24 cellular contexts compared by ENCODE assay signal in genomic region chr9:71120439-71121247, GRCh38. TPM values are rescaled to one million over a fixed set of nuclear protein-coding genes. Genes with fewer than 3 reads are reported as not detected.
DNase-seq lines count a peak whose midpoint lies in the region; ATAC-seq and TF ChIP-seq lines count a peak whose summit lies in the region.
"Had no signal": no experiment of that assay in that cellular context is flagged by ENCODE, and none has a peak within 500 bp of the region (broad histone marks: within the 10 kb centered on the region; RNA-seq: fewer than 3 reads in every experiment).

No MANE protein-coding gene starts in this region.

- H3K36me3 Mint-ChIP-seq in WTC11 = peaks cover 5% of the 10 kb centered on the region
- no peaks in the 10 kb centered on the region for H3K36me3 Mint-ChIP-seq in neural crest cell (ENCODE audit: low read depth)
- H3K36me3 Mint-ChIP-seq: activated naive CD8-positive, alpha-beta T cell had no signal

- CTCF ChIA-PET in WTC11 (lab: Charles Lee) = no interaction called here

- intact Hi-C loops in lower leg skin (cut with DNase I; ENCODE audit: low total_unique reads) = no loop called here

- H3K4me1 Mint-ChIP-seq in WTC11 (peaks cover 84% of the 10 kb centered on the region), neural crest cell (peaks cover 50% of the 10 kb centered on the region)
- H3K4me1 Mint-ChIP-seq: activated T-helper 17 cell treated with anti-CD3 and anti-CD28 coated beads, Interleukin-2, amount 50 U/mL, for 72 hours had no signal

- POLR2A ChIA-PET in WTC11 (lab: Charles Lee) = interaction anchor here (0.5 kb wide), 1 partner anchor 422 kb away, joined by 5 read pairs; no protein-coding TSS in a partner anchor

- peak overlapping the region; percentile 23 for H3K27ac ChIP-seq in iPS DF 6.9 (ENCODE audit: low read length)
- H3K27ac ChIP-seq: esophagus muscularis mucosa, GM23248, neutrophil, SK-N-MC, skin epidermis, VCaP had no signal

- no peaks in the 10 kb centered on the region for H3K27me3 Mint-ChIP-seq in WTC11 (ENCODE audit: low read depth)
- H3K27me3 Mint-ChIP-seq in neural crest cell (ENCODE audit: low read depth) = peaks cover 37% of the 10 kb centered on the region

- H3K9me3 ChIP-seq in ES-I3 (ENCODE audit: control insufficient read depth, insufficient read depth, low read length) = no peaks in the 10 kb centered on the region
- no peaks in the 10 kb centered on the region for H3K9me3 ChIP-seq in iPS DF 6.9 (ENCODE audit: control insufficient read depth, insufficient read depth, low read length)
- H3K9me3 ChIP-seq: esophagus muscularis mucosa, neutrophil had no signal

- H3K27ac Mint-ChIP-seq in WTC11 (peak overlapping the region; percentile 99), neural crest cell (ENCODE audit: unreplicated experiment) (no peak overlapping the region)
- H3K27ac Mint-ChIP-seq: activated naive CD8-positive, alpha-beta T cell; activated T-helper 17 cell treated with anti-CD3 and anti-CD28 coated beads, Interleukin-2, amount 50 U/mL, for 72 hours; T-helper 2 cell treated with Interferon-gamma antibody and Interleukin-4, amounts not matched to agents 5 μg/mL and 100 μg/mL, for 36 hours had no signal

- H3K4me3 Mint-ChIP-seq in WTC11 (peak overlapping the region; percentile 84), neural crest cell (peak overlapping the region; percentile 87)
- H3K4me3 Mint-ChIP-seq: activated naive CD8-positive, alpha-beta T cell; activated T-helper 17 cell treated with anti-CD3 and anti-CD28 coated beads, Interleukin-2, amount 50 U/mL, for 72 hours; T-helper 2 cell treated with Interferon-gamma antibody and Interleukin-4, amounts not matched to agents 5 μg/mL and 100 μg/mL, for 36 hours had no signal

- peak; percentile 24 for DNase-seq in WTC11 (ENCODE audit: low spot score)
- DNase-seq in iPS DF 6.9 (ENCODE audit: low read depth, low spot score) = peak; percentile 35
- no peak for DNase-seq in neural crest cell (ENCODE audit: low read depth, low spot score)
- DNase-seq in NCI-H2196 (lab: John Stamatoyannopoulos, UW; ENCODE audit: unreplicated experiment) = no peak
- no peak for DNase-seq in stimulated activated CD8-positive, alpha-beta memory T cell treated with anti-CD3 and anti-CD28 coated beads, Interleukin-4, amount 100 ng/mL, for 48 hours
- DNase-seq in lower leg skin (ENCODE audit: low spot score in 2 of 2) = no peak
- DNase-seq in AML-193 (lab: John Stamatoyannopoulos, UW) = no peak
- DNase-seq: activated CD4-positive, alpha-beta T cell treated with anti-CD3 and anti-CD28 coated beads, Interleukin-2, amount 50 U/mL, for 1 hour; effector CD8-positive, alpha-beta T cell; GM23248; IMR-90; NCI-H2171; NCI-H526 treated with DMSO at 0.1 percent for 48 hours; RPMI8226; stimulated activated naive CD4-positive, alpha-beta T cell had no signal

- H3K4me3 ChIP-seq in iPS DF 6.9 (ENCODE audit: low read length) (peak overlapping the region; percentile 43; the same call in 1 of the 2 replicates), lower leg skin (ENCODE audit: low read depth, poor library complexity, severe bottlenecking) (no peak overlapping the region)
- H3K4me3 ChIP-seq: esophagus muscularis mucosa, GM23248, SK-N-MC, skin epidermis had no signal

- H3K9ac ChIP-seq in ES-I3 (ENCODE audit: low read depth, low read length) = peak overlapping the region; percentile 61
- H3K9ac ChIP-seq: GM23248 had no signal

- no peak for TF ChIP-seq POLR2A in lower leg skin (IDR thresholded peaks at IDR 0.05)

- ATAC-seq in WTC11 = peak; percentile 67
- ATAC-seq: activated T-helper 17 cell treated with anti-CD3 and anti-CD28 coated beads, Interleukin-2, amount 50 U/mL, for 72 hours had no signal

- H3K4me1 ChIP-seq in ES-I3 (ENCODE audit: insufficient read depth, low read length) = peaks cover 27% of the 10 kb centered on the region
- H3K4me1 ChIP-seq in iPS DF 6.9 (ENCODE audit: control insufficient read depth, insufficient read depth, low read length) = peaks cover 6% of the 10 kb centered on the region; the same call in 1 of the 2 replicates

- H3K27me3 ChIP-seq in iPS DF 6.9 (ENCODE audit: control insufficient read depth, insufficient read depth, low read length) = no peaks in the 10 kb centered on the region

- H3K36me3 ChIP-seq in ES-I3 (ENCODE audit: insufficient read depth, low read length) = no peaks in the 10 kb centered on the region
- H3K36me3 ChIP-seq in iPS DF 6.9 (ENCODE audit: control insufficient read depth, insufficient read depth, low read length) = no peaks in the 10 kb centered on the region
- H3K36me3 ChIP-seq: esophagus muscularis mucosa, neutrophil had no signal

- no peak for TF ChIP-seq CTCF in WTC11 (IDR thresholded peaks at IDR 0.05)
- TF ChIP-seq CTCF in neural crest cell (conservative IDR thresholded peaks at IDR 0.05) = no peak
- no peak for TF ChIP-seq CTCF in lower leg skin (IDR thresholded peaks at IDR 0.05)

- WGBS in iPS DF 6.9 (ENCODE audit: insufficient coverage, insufficient read length) = no CpG with 5 or more reads among the region's 13 CpGs
- WGBS in lower leg skin, 2 donors = 20 to 21% methylated on average over 10 to 13 of the region's 13 CpGs

- H3K9me3 Mint-ChIP-seq in WTC11 (peaks cover 3% of the 10 kb centered on the region), neural crest cell (no peaks in the 10 kb centered on the region)
- H3K9me3 Mint-ChIP-seq: activated T-helper 17 cell treated with anti-CD3 and anti-CD28 coated beads, Interleukin-2, amount 50 U/mL, for 72 hours; T-helper 2 cell treated with Interferon-gamma antibody and Interleukin-4, amounts not matched to agents 5 μg/mL and 100 μg/mL, for 36 hours had no signal

TF ChIP-seq in WTC11, 78 proteins besides CTCF, POLR2A, EP300 and RAD21:
- no peak for TF ChIP-seq GABPB1 (CRISPR knock-in tag; IDR thresholded peaks at IDR 0.05)
- no peak for TF ChIP-seq IRF1 (CRISPR knock-in tag; IDR thresholded peaks at IDR 0.05)
- no peak for TF ChIP-seq ZNF281 (CRISPR knock-in tag; IDR thresholded peaks at IDR 0.05)
- no peak for TF ChIP-seq CREM (CRISPR knock-in tag; IDR thresholded peaks at IDR 0.05)
- no peak for TF ChIP-seq HMGA2 (CRISPR knock-in tag; IDR thresholded peaks at IDR 0.05)
- TF ChIP-seq NFYB (CRISPR knock-in tag; conservative IDR thresholded peaks at IDR 0.05; ENCODE audit: low read depth) = no peak
- TF ChIP-seq ETV6 (CRISPR knock-in tag; IDR thresholded peaks at IDR 0.05) = no peak
- no peak for TF ChIP-seq PREB (CRISPR knock-in tag; IDR thresholded peaks at IDR 0.05; ENCODE audit: borderline replicate concordance)
- TF ChIP-seq ATF6 (CRISPR knock-in tag; IDR thresholded peaks at IDR 0.05) = no peak
- no peak for TF ChIP-seq RORB (CRISPR knock-in tag; IDR thresholded peaks at IDR 0.05)
- no peak for TF ChIP-seq RELA (CRISPR knock-in tag; IDR thresholded peaks at IDR 0.05; ENCODE audit: borderline replicate concordance)
TF ChIP-seq in WTC11: peak in this region for 0.

RNA-seq across cellular contexts. Expression of gene TRPM3, which starts 0.8 kb away (rescaled TPM):
- total RNA-seq in WTC11 (2021) (5.4 to 7.5 TPM (median 5.5 TPM) in 3 replicates), neural crest cell (0.91 and 1.4 TPM in 2 replicates), lower leg skin (under 1 TPM in 2 of 4 donors, not detected in 2; 0.10 to 0.29 TPM)
- total RNA-seq: activated T-helper 17 cell treated with anti-CD3 and anti-CD28 coated beads, Interleukin-2, amount 50 U/mL, for 72 hours; GM23248; IMR-90 had no signal

Comparison
In these comparisons a context has a peak if more than half of its experiments do, and no peak if none do; other contexts are left out.
1. DNase-seq: peak in WTC11 (single experiment) and iPS DF 6.9 (single experiment); none in neural crest cell (single experiment), NCI-H2196 (single experiment), stimulated activated CD8-positive, alpha-beta memory T cell treated with anti-CD3 and anti-CD28 coated beads, Interleukin-4, amount 100 ng/mL, for 48 hours (single experiment), lower leg skin (0 of 2) and AML-193 (0 of 2).